8 cellular contexts compared by ENCODE assay signal in genomic region chrX:102651242-102651967, GRCh38. TPM values are rescaled to one million over a fixed set of nuclear protein-coding genes. Genes with fewer than 3 reads are reported as not detected.
A peak's percentile ranks its signal among the peaks of the same experiment; 100 is the strongest.
DNase-seq lines count a peak whose midpoint lies in the region; ATAC-seq and TF ChIP-seq lines count a peak whose summit lies in the region.

Gene GPRASP1 (plus strand): TSS chrX:102651483. CDS start chrX:102653914, 2,431 bp downstream.

- POLR2A ChIA-PET in CD4-positive, alpha-beta T cell (lab: Charles Lee), result interaction anchor here (0.8 to 1.9 kb wide), 9 partner anchors 8 to 1505 kb away, joined by 3 to 26 read pairs (median 5); partner anchors contain the start of genes ARMCX5, BEX5, GPRASP3 and SLC25A53
- POLR2A ChIA-PET in activated CD4-positive, alpha-beta memory T cell treated with anti-CD3 and anti-CD28 coated beads, Interleukin-2, amount 10 ng/mL, durations not matched to agents 7 days and 5 days (lab: Charles Lee), result interaction anchor here (1.1 kb wide), 1 partner anchor 8 kb away, joined by 3 read pairs; no protein-coding TSS in a partner anchor

- no peak for TF ChIP-seq CTCF in CD4-positive, alpha-beta T cell (IDR thresholded peaks at IDR 0.05)

- no peaks in the 10 kb centered on the region for H3K27me3 Mint-ChIP-seq in CD4-positive, alpha-beta T cell
- H3K27me3 Mint-ChIP-seq in activated CD4-positive, alpha-beta memory T cell treated with anti-CD3 and anti-CD28 coated beads, Interleukin-2, amount 10 ng/mL, durations not matched to agents 7 days and 5 days, result peaks cover 6% of the 10 kb centered on the region

- ATAC-seq in CD4-positive, alpha-beta T cell (ENCODE audit: poor library complexity), result peak; percentile 67
- ATAC-seq in HG03571 (IDR thresholded peaks at IDR 0.05; ENCODE audit: unreplicated experiment) (peak; percentile 38), HG03108 (IDR thresholded peaks at IDR 0.05; ENCODE audit: unreplicated experiment) (no peak), HG03280 (IDR thresholded peaks at IDR 0.05; ENCODE audit: unreplicated experiment) (no peak)

- peaks cover 43% of the 10 kb centered on the region for H3K36me3 Mint-ChIP-seq in CD4-positive, alpha-beta T cell (ENCODE audit: low read depth)
- H3K36me3 Mint-ChIP-seq in activated CD4-positive, alpha-beta memory T cell treated with anti-CD3 and anti-CD28 coated beads, Interleukin-2, amount 10 ng/mL, durations not matched to agents 7 days and 5 days (ENCODE audit: low read depth), result no peaks in the 10 kb centered on the region

- CTCF ChIA-PET in CD4-positive, alpha-beta T cell (lab: Charles Lee), result interaction anchor here (1.0 kb wide), 1 partner anchor 53 kb away, joined by 3 read pairs; no protein-coding TSS in a partner anchor
- CTCF ChIA-PET in activated CD4-positive, alpha-beta memory T cell treated with anti-CD3 and anti-CD28 coated beads, Interleukin-2, amount 10 ng/mL, durations not matched to agents 7 days and 5 days (lab: Charles Lee), result no interaction called here

- peak within 1 kb of the TSS; percentile 97 for H3K27ac Mint-ChIP-seq in CD4-positive, alpha-beta T cell
- peak within 1 kb of the TSS; percentile 52 for H3K27ac Mint-ChIP-seq in activated CD4-positive, alpha-beta memory T cell treated with anti-CD3 and anti-CD28 coated beads, Interleukin-2, amount 10 ng/mL, durations not matched to agents 7 days and 5 days

- H3K4me1 Mint-ChIP-seq in CD4-positive, alpha-beta T cell (ENCODE audit: low read depth), result peaks cover 40% of the 10 kb centered on the region
- peaks cover 11% of the 10 kb centered on the region for H3K4me1 Mint-ChIP-seq in activated CD4-positive, alpha-beta memory T cell treated with anti-CD3 and anti-CD28 coated beads, Interleukin-2, amount 10 ng/mL, durations not matched to agents 7 days and 5 days

- H3K27me3 ChIP-seq in CD4-positive, alpha-beta T cell (ENCODE audit: control insufficient read depth, insufficient read depth, low read length), result no peaks in the 10 kb centered on the region

- intact Hi-C loops in CD4-positive, alpha-beta T cell (cut with DNase I, micrococcal nuclease), result loop anchor here (2.0 to 10.0 kb wide), 5 partner anchors 53 to 1237 kb away; partner anchors contain the start of genes ARMCX5 (in 1 of the 2), GPRASP3 (in 1 of the 2) and TMSB15A (in 1 of the 2)

- H3K4me3 Mint-ChIP-seq in CD4-positive, alpha-beta T cell, result peak within 1 kb of the TSS; percentile 100
- peak within 1 kb of the TSS; percentile 77 for H3K4me3 Mint-ChIP-seq in activated CD4-positive, alpha-beta memory T cell treated with anti-CD3 and anti-CD28 coated beads, Interleukin-2, amount 10 ng/mL, durations not matched to agents 7 days and 5 days

- DNase-seq in CD4-positive, alpha-beta T cell, result peak; percentile 44 to 73 (median 60)
- DNase-seq in activated CD4-positive, alpha-beta memory T cell treated with anti-CD3 and anti-CD28 coated beads, Interleukin-2, amount 10 ng/mL, durations not matched to agents 7 days and 5 days, result peak; percentile 21
- peak; percentile 54 for DNase-seq in effector CD4-positive, alpha-beta T cell
- DNase-seq in lung microvascular endothelial cell (ENCODE audit: low read depth in 2 of 2), result peak; percentile 21 to 60
- DNase-seq in stimulated activated CD8-positive, alpha-beta memory T cell treated with anti-CD3 and anti-CD28 coated beads, Interleukin-12 subunit alpha, Interleukin-12 subunit beta, amount 100 ng/mL, for 4 hours (ENCODE audit: low read depth), result peak; percentile 43

- H3K27ac ChIP-seq in CD4-positive, alpha-beta T cell (ENCODE audit: low read depth, low read length), result peak within 1 kb of the TSS; percentile 64

- H3K9me3 ChIP-seq in CD4-positive, alpha-beta T cell (ENCODE audit: control insufficient read depth, low read length), result no peaks in the 10 kb centered on the region

- no peaks in the 10 kb centered on the region for H3K9me3 Mint-ChIP-seq in CD4-positive, alpha-beta T cell
- H3K9me3 Mint-ChIP-seq in activated CD4-positive, alpha-beta memory T cell treated with anti-CD3 and anti-CD28 coated beads, Interleukin-2, amount 10 ng/mL, durations not matched to agents 7 days and 5 days, result no peaks in the 10 kb centered on the region

RNA-seq across cellular contexts. Expression of gene GPRASP1, which starts in this region (rescaled TPM):
- total RNA-seq in CD4-positive, alpha-beta T cell, result 100 to 1,000 TPM; 103 to 104 TPM
- 1 to 10 TPM; 1.6 TPM for total RNA-seq in activated CD4-positive, alpha-beta memory T cell treated with anti-CD3 and anti-CD28 coated beads, Interleukin-2, amount 10 ng/mL, durations not matched to agents 7 days and 5 days
- total RNA-seq in lung microvascular endothelial cell, result 0.65 and 1.4 TPM in 2 replicates

Comparison
In these comparisons a context has a peak if more than half of its experiments do, and no peak if none do; other contexts are left out.
1. RNA of gene GPRASP1 (total RNA-seq): 103 to 104 TPM in CD4-positive, alpha-beta T cell; 1.6 TPM in activated CD4-positive, alpha-beta memory T cell treated with anti-CD3 and anti-CD28 coated beads, Interleukin-2, amount 10 ng/mL, durations not matched to agents 7 days and 5 days and 0.65 to 1.4 TPM in lung microvascular endothelial cell; every median in the first group is over 10 times any median in the second.
2. ATAC-seq: peak in CD4-positive, alpha-beta T cell (single experiment) and HG03571 (single experiment); none in HG03108 (single experiment) and HG03280 (single experiment).
3. Peak in every context shown above with its lines, with median percentiles within 50 percentile points of each other: DNase-seq.